ENCODE assay signal across 1 cellular context in genomic region chr14:92780444-92780843, GRCh38.
TF ChIP-seq lines count a peak whose summit lies in the region.

No MANE protein-coding gene starts in this region.

TF ChIP-seq in IMR-90, 13 proteins besides CTCF, POLR2A, EP300 and RAD21:
- TF ChIP-seq NFE2L2 (IDR thresholded peaks at IDR 0.05; ENCODE audit: low read depth, low read length) = no peak
- TF ChIP-seq ELK1 (IDR thresholded peaks at IDR 0.05; ENCODE audit: borderline replicate concordance, low read depth, low read length) = no peak
- no peak for TF ChIP-seq RFX5 (IDR thresholded peaks at IDR 0.05; ENCODE audit: low read depth, low read length)
- TF ChIP-seq MAZ (IDR thresholded peaks at IDR 0.05; ENCODE audit: borderline replicate concordance, low read depth, low read length) = no peak
- no peak for TF ChIP-seq MXI1 (IDR thresholded peaks at IDR 0.05; ENCODE audit: borderline replicate concordance, low read depth, low read length)
- no peak for TF ChIP-seq FOS (IDR thresholded peaks at IDR 0.05; ENCODE audit: low read depth, low read length)
- TF ChIP-seq CEBPB (IDR thresholded peaks at IDR 0.05; ENCODE audit: low read depth, low read length) = no peak
- no peak for TF ChIP-seq USF2 (IDR thresholded peaks at IDR 0.05; ENCODE audit: low read depth, low read length)
- TF ChIP-seq CHD1 (IDR thresholded peaks at IDR 0.05; ENCODE audit: low read depth, low read length) = no peak
- TF ChIP-seq SMC3 (IDR thresholded peaks at IDR 0.05; ENCODE audit: low read depth, low read length) = no peak
- no peak for TF ChIP-seq BHLHE40 (IDR thresholded peaks at IDR 0.05; ENCODE audit: low read depth, low read length)
- no peak for TF ChIP-seq RCOR1 (IDR thresholded peaks at IDR 0.05; ENCODE audit: insufficient replicate concordance, low read length)
- no peak for TF ChIP-seq MAFK (IDR thresholded peaks at IDR 0.05; ENCODE audit: low read depth, low read length)
